Comparison of ENCODE assay signal across 8 cellular contexts in the genomic region with DNA sequence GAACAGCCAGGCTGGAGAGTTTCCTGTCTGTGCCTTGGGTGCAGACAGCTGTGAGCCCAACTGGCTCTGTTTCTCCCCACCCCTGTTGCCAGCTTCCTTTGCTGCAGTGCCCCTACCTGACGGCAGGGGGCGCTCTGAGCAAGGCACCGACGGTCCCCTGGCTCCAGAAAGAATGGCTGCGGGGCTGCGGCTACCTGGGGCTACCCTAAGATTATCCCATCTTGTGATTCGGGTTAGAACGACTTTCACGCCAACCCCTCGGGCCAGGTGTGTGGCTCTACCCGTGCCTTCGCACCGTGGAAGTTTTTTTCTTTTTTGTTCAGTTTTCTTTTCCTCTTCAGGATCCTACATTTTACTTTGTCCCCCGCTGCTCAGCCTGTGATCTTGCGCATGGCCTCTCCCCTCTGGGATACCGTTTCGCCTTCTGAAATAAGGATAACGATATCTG.
DNase-seq lines count a peak whose midpoint lies in the region; ATAC-seq lines count a peak whose summit lies in the region.

No MANE protein-coding gene starts in this region.

- DNase-seq in SIG-M5 treated with dmso at 0.1 percent for 504 hours (lab: John Stamatoyannopoulos, UW; ENCODE audit: unreplicated experiment) = peak; percentile 40
- no peak for DNase-seq in SIG-M5 (lab: John Stamatoyannopoulos, UW)
- peak; percentile 86 for DNase-seq in NCI-H2171 treated with DMSO at 0.1 percent for 48 hours (lab: John Stamatoyannopoulos, UW)
- peak; percentile 63 for DNase-seq in activated CD4-positive, alpha-beta T cell treated with anti-CD3 and anti-CD28 coated beads for 1 hour
- peak; percentile 62 for DNase-seq in central memory CD4-positive, alpha-beta T cell
- DNase-seq in left kidney (ENCODE audit: low read depth, low spot score) = peak; percentile 76
- peak; percentile 58 to 80 for DNase-seq in stimulated activated CD4-positive, alpha-beta T cell treated with anti-CD3 and anti-CD28 coated beads, Interleukin-4, amount 100 ng/mL, for 48 hours (ENCODE audit: low read depth in 2 of 2)

- no peak for ATAC-seq in GM18498 (IDR thresholded peaks at IDR 0.05; ENCODE audit: unreplicated experiment)
